Comparison of ENCODE assay signal across 15 cellular contexts in genomic region chr6:43803783-43804549, GRCh38. TPM values are rescaled to one million over a fixed set of nuclear protein-coding genes. Genes with fewer than 3 reads are reported as not detected.
DNase-seq lines count a peak whose midpoint lies in the region; ATAC-seq, FAIRE-seq and TF ChIP-seq lines count a peak whose summit lies in the region.
"Had no signal": no experiment of that assay in that cellular context is flagged by ENCODE, and none has a peak within 500 bp of the region (broad histone marks: within the 10 kb centered on the region; RNA-seq: fewer than 3 reads in every experiment).

No MANE protein-coding gene starts in this region.

- no peaks in the 10 kb centered on the region for H3K36me3 ChIP-seq in BLaER1 treated with 17β-estradiol and CSF1 and Interleukin-3, amounts not matched to agents 10 nM and 100 nM
- H3K36me3 ChIP-seq in HEK293 (ENCODE audit: control insufficient read depth in 2 of 2, insufficient read depth in 1 of 2, low read length in 2 of 2) (no peaks in the 10 kb centered on the region), K562 (ENCODE audit: control insufficient read depth, insufficient read depth, low read length) (no peaks in the 10 kb centered on the region), right lobe of liver (no peaks in the 10 kb centered on the region), suprapubic skin (no peaks in the 10 kb centered on the region)
- H3K36me3 ChIP-seq: brain microvascular endothelial cell had no signal

- no peaks in the 10 kb centered on the region for H4K20me1 ChIP-seq in BLaER1 treated with 17β-estradiol and CSF1 and Interleukin-3, amounts not matched to agents 10 nM and 100 nM
- peaks cover 9% of the 10 kb centered on the region for H4K20me1 ChIP-seq in K562 (replicated peaks; ENCODE audit: control insufficient read depth, insufficient read depth, low read length)

- no peak overlapping the region for H3K9ac ChIP-seq in BLaER1 treated with 17β-estradiol and CSF1 and Interleukin-3, amounts not matched to agents 10 nM and 100 nM
- peak overlapping the region; percentile 9 to 22; a peak in 2 of 4 replicates for H3K9ac ChIP-seq in K562 (ENCODE audit: insufficient read depth in 1 of 2, low read depth in 2 of 2, low read length in 2 of 2)

- peaks cover 9% of the 10 kb centered on the region for H3K9me1 ChIP-seq in K562 (ENCODE audit: control insufficient read depth, insufficient read depth, low read length)

- no peak for TF ChIP-seq RAD21 in K562 (CRISPR knock-in tag; conservative IDR thresholded peaks at IDR 0.05 in 1 of 2, IDR thresholded peaks at IDR 0.05 in 1 of 2)

- CTCF ChIA-PET in HEK293 (lab: Yijun Ruan, JAX) (interaction anchor here (0.5 to 1.0 kb wide), 4 partner anchors 18 to 35 kb away, joined by 3 to 4 read pairs (median 3); partner anchors contain the start of gene VEGFA), K562 (lab: Yijun Ruan, JAX; ENCODE audit: low intra/inter-chr PET ratio) (interaction anchor here (0.7 kb wide), 1 partner anchor 32 kb away, joined by 3 read pairs; no protein-coding TSS in a partner anchor)

- peak in 1 of 4 experiments; percentile 52 for DNase-seq in K562 (ENCODE audit: extremely low read depth in 1 of 4, low spot score in 3 of 4)
- DNase-seq in right lobe of liver, result peak in 1 of 3 donors; percentile 79
- DNase-seq in suprapubic skin (ENCODE audit: low spot score in 2 of 2), result no peak
- no peak for DNase-seq in COR-L47 (lab: John Stamatoyannopoulos, UW)
- no peak for DNase-seq in NAMALWA (ENCODE audit: low spot score)
- DNase-seq in T-helper 2 cell treated with Interferon-gamma antibody and Interleukin-4, amounts not matched to agents 5 μg/mL and 100 μg/mL, for 36 hours (ENCODE audit: low spot score), result no peak
- DNase-seq: activated CD4-positive, alpha-beta T cell treated with anti-CD3 and anti-CD28 coated beads, Interleukin-2, amount 10 ng/mL, durations not matched to agents 24 days and 14 days; brain microvascular endothelial cell; H7; NCI-H146; stimulated activated CD4-positive, alpha-beta T cell treated with anti-CD3 and anti-CD28 coated beads, Interleukin-4, amount 100 ng/mL, for 1 hour had no signal

- ATAC-seq in K562 (peak; percentile 8; the same call in 1 of the 3 replicates), right lobe of liver (peak in 3 of 4 donors; percentile 3 to 44 (median 31))

- TF ChIP-seq POLR2A in K562 (conservative IDR thresholded peaks at IDR 0.05) (no peak), right lobe of liver (IDR thresholded peaks at IDR 0.05) (no peak), suprapubic skin (IDR thresholded peaks at IDR 0.05) (no peak)

- H3K9me3 ChIP-seq in BLaER1 treated with 17β-estradiol and CSF1 and Interleukin-3, amounts not matched to agents 10 nM and 100 nM (replicated peaks in 1 of 11), result no peaks in the 10 kb centered on the region
- no peaks in the 10 kb centered on the region for H3K9me3 ChIP-seq in HEK293 (ENCODE audit: control insufficient read depth, insufficient read depth, low read depth, low read length)
- H3K9me3 ChIP-seq in K562 (replicated peaks; ENCODE audit: control insufficient read depth, insufficient read depth, low read depth, low read length), result no peaks in the 10 kb centered on the region
- H3K9me3 ChIP-seq in right lobe of liver, result no peaks in the 10 kb centered on the region
- H3K9me3 ChIP-seq in suprapubic skin, result no peaks in the 10 kb centered on the region

- H3K27me3 Mint-ChIP-seq in T-helper 2 cell treated with Interferon-gamma antibody and Interleukin-4, amounts not matched to agents 5 μg/mL and 100 μg/mL, for 36 hours (ENCODE audit: low read depth), result peaks cover 5% of the 10 kb centered on the region
- H3K27me3 Mint-ChIP-seq: activated CD4-positive, alpha-beta T cell treated with anti-CD3 and anti-CD28 coated beads, Interleukin-2, amount 10 ng/mL, durations not matched to agents 24 days and 14 days had no signal

- 0 out of 2 replicates have a peak, but pooled peaks have one; percentile 6 for TF ChIP-seq EP300 in K562 (IDR thresholded peaks at IDR 0.05; ENCODE audit: low read length)
- no peak for TF ChIP-seq EP300 in suprapubic skin (IDR thresholded peaks at IDR 0.05)

- intact Hi-C loops in K562 (cut with micrococcal nuclease) (no loop called here), right lobe of liver (cut with DNase I) (no loop called here)

- H3K4me2 ChIP-seq in BLaER1 treated with 17β-estradiol and CSF1 and Interleukin-3, amounts not matched to agents 10 nM and 100 nM, result peak overlapping the region in 6 of 11 experiments; percentile 3 to 95 (median 88); a peak in 11 of 22 replicates
- 0 out of 2 replicates have a peak overlapping the region, but pooled peaks have one; percentile 22 for H3K4me2 ChIP-seq in K562 (ENCODE audit: insufficient read depth, low read length)

- H3K36me3 Mint-ChIP-seq in T-helper 2 cell treated with Interferon-gamma antibody and Interleukin-4, amounts not matched to agents 5 μg/mL and 100 μg/mL, for 36 hours (ENCODE audit: low read depth), result no peaks in the 10 kb centered on the region

- POLR2A ChIA-PET in HEK293 (lab: Yijun Ruan, JAX), result interaction anchor here (0.5 to 0.6 kb wide), 2 partner anchors 162 to 170 kb away, joined by 4 to 7 read pairs; no protein-coding TSS in a partner anchor
- POLR2A ChIA-PET in K562 (lab: Yijun Ruan, JAX), result interaction anchor here (1.5 to 2.7 kb wide), 4 partner anchors 10 to 17 kb away, joined by 4 to 10 read pairs (median 8); no protein-coding TSS in a partner anchor

- H3K27ac ChIP-seq in BLaER1 treated with 17β-estradiol and CSF1 and Interleukin-3, amounts not matched to agents 10 nM and 100 nM, result peak overlapping the region in 3 of 11 experiments; percentile 13 to 23 (median 15); a peak in 2 of 22 replicates
- H3K27ac ChIP-seq in HEK293 (ENCODE audit: extremely low read depth, low read depth, low read length) (no peak overlapping the region), K562 (ENCODE audit: extremely low read depth, low read depth, low read length) (peak overlapping the region; percentile 31; the same call in 2 of the 3 replicates), right lobe of liver (peak overlapping the region; percentile 84 to 92 (median 89)), suprapubic skin (no peak overlapping the region)
- H3K27ac ChIP-seq: brain microvascular endothelial cell, RWPE1 had no signal

- WGBS in K562 (ENCODE audit: insufficient coverage, low coverage, missing lambda C conversion rate), result 47% methylated on average over 2 of the region's 2 CpGs
- 25% methylated on average over 2 of the region's 2 CpGs for WGBS in right lobe of liver (ENCODE audit: insufficient coverage, low coverage, low lambda C conversion rate, missing lambda C conversion rate)
- 73% methylated on average over 2 of the region's 2 CpGs for WGBS in suprapubic skin

- H3K4me1 Mint-ChIP-seq in T-helper 2 cell treated with Interferon-gamma antibody and Interleukin-4, amounts not matched to agents 5 μg/mL and 100 μg/mL, for 36 hours (ENCODE audit: low read depth), result peaks cover 17% of the 10 kb centered on the region

- in situ Hi-C loops in K562 (cut with MboI), result no loop called here

- H3K27me3 ChIP-seq in BLaER1 treated with 17β-estradiol and CSF1 and Interleukin-3, amounts not matched to agents 10 nM and 100 nM, result no peaks in the 10 kb centered on the region
- H3K27me3 ChIP-seq in K562 (ENCODE audit: control insufficient read depth in 2 of 2, insufficient read depth in 2 of 2, low read length in 2 of 2) (no peaks in the 10 kb centered on the region), right lobe of liver (no peaks in the 10 kb centered on the region), suprapubic skin (no peaks in the 10 kb centered on the region)
- H3K27me3 ChIP-seq: brain microvascular endothelial cell had no signal

- peaks cover 37 to 88% (median 65%) of the 10 kb centered on the region in 10 experiments for H3K4me1 ChIP-seq in BLaER1 treated with 17β-estradiol and CSF1 and Interleukin-3, amounts not matched to agents 10 nM and 100 nM
- H3K4me1 ChIP-seq in HEK293 (ENCODE audit: control insufficient read depth, insufficient read depth, low read length) (peaks cover 4% of the 10 kb centered on the region; the same call in 1 of the 2 replicates), K562 (replicated peaks in 1 of 2; ENCODE audit: control insufficient read depth in 2 of 2, insufficient read depth in 2 of 2, low read length in 2 of 2) (peaks cover 35 to 50% of the 10 kb centered on the region in 2 experiments), right lobe of liver (peaks cover 0 to 81% (median 37%) of the 10 kb centered on the region in 4 donors), suprapubic skin (peaks cover 32% of the 10 kb centered on the region)

- no peaks in the 10 kb centered on the region for H3K9me3 Mint-ChIP-seq in T-helper 2 cell treated with Interferon-gamma antibody and Interleukin-4, amounts not matched to agents 5 μg/mL and 100 μg/mL, for 36 hours
- H3K9me3 Mint-ChIP-seq: activated CD4-positive, alpha-beta T cell treated with anti-CD3 and anti-CD28 coated beads, Interleukin-2, amount 10 ng/mL, durations not matched to agents 24 days and 14 days; nephron had no signal

- no peaks in the 10 kb centered on the region for H3K79me2 ChIP-seq in K562 (ENCODE audit: control insufficient read depth, insufficient read depth, low read length)

- no peak overlapping the region for H3K27ac Mint-ChIP-seq in T-helper 2 cell treated with Interferon-gamma antibody and Interleukin-4, amounts not matched to agents 5 μg/mL and 100 μg/mL, for 36 hours
- H3K27ac Mint-ChIP-seq: activated CD4-positive, alpha-beta T cell treated with anti-CD3 and anti-CD28 coated beads, Interleukin-2, amount 10 ng/mL, durations not matched to agents 24 days and 14 days had no signal

- H2AFZ ChIP-seq in K562 (ENCODE audit: low read depth, low read length), result peak overlapping the region; percentile 3; the same call in 1 of the 2 replicates

- FAIRE-seq in K562 (lab: Jason Lieb, UNC), result peak; percentile 23

- no peak overlapping the region for H3K4me3 Mint-ChIP-seq in T-helper 2 cell treated with Interferon-gamma antibody and Interleukin-4, amounts not matched to agents 5 μg/mL and 100 μg/mL, for 36 hours
- H3K4me3 Mint-ChIP-seq: activated CD4-positive, alpha-beta T cell treated with anti-CD3 and anti-CD28 coated beads, Interleukin-2, amount 10 ng/mL, durations not matched to agents 24 days and 14 days; nephron had no signal

- no TSS peak for BruUV-seq in K562 (replicated peaks; lab: Mats Ljungman, UMichigan)

- TF ChIP-seq CTCF in HEK293 (tag by site-specific recombination; IDR thresholded peaks at IDR 0.05) (no peak), K562 (IDR thresholded peaks at IDR 0.05 in 2 of 3, conservative IDR thresholded peaks at IDR 0.05 in 1 of 3; ENCODE audit: insufficient read depth in 2 of 3, low read depth in 1 of 3, low read length in 3 of 3) (no peak), right lobe of liver (IDR thresholded peaks at IDR 0.05) (no peak), suprapubic skin (IDR thresholded peaks at IDR 0.05) (no peak)

- H3K4me3 ChIP-seq in BLaER1 treated with 17β-estradiol and CSF1 and Interleukin-3, amounts not matched to agents 10 nM and 100 nM, result no peak overlapping the region
- H3K4me3 ChIP-seq in HEK293 (ENCODE audit: low read depth, low read length) (no peak overlapping the region), K562 (no peak overlapping the region), right lobe of liver (no peak overlapping the region), suprapubic skin (no peak overlapping the region)

RNA-seq across cellular contexts. Expression of gene VEGFA, which starts 34.0 kb away (rescaled TPM):
- 511 and 945 TPM in 2 replicates for total RNA-seq in K562 (2011; cell fraction: chromatin; rRNA removed; ENCODE audit: low replicate concordance)
- total RNA-seq in K562 (2011; cell fraction: nucleolus; rRNA removed), result 536 and 553 TPM in 2 replicates
- 559 and 592 TPM in 2 replicates for total RNA-seq in K562 (2011; cell fraction: nucleoplasm; rRNA removed)
- total RNA-seq in K562 (2014; rRNA removed), result 124 and 144 TPM in 2 replicates
- 66.5 and 70.7 TPM in 2 replicates for total RNA-seq in K562 (2014; rRNA removed; fragmentation: Illumina TruSeq; extraction: Trizol)
- 25.8 and 27.0 TPM in 2 replicates for total RNA-seq in K562 (2015; rRNA removed; fragmentation: Illumina TruSeq; extraction: Trizol)
- total RNA-seq in K562 (2021), result 131 and 159 TPM in 2 replicates
- 271 and 467 TPM in 2 replicates for polyA plus RNA-seq in K562 (2011; rRNA removed)
- polyA plus RNA-seq in K562 (2011; cell fraction: cytosol; rRNA removed), result 222 and 346 TPM in 2 replicates
- polyA plus RNA-seq in K562 (2011; cell fraction: nucleus; rRNA removed), result 1,880 and 1,961 TPM in 2 replicates
- polyA plus RNA-seq in K562 (2012), result 112 and 555 TPM in 2 replicates
- 134 and 172 TPM in 2 replicates for polyA plus RNA-seq in K562 (2014; fragmentation: Illumina TruSeq; extraction: Trizol)
- polyA plus RNA-seq in K562 (2014; fragmentation: Nextera tagmentation; extraction: Ambion mirVana), result 10 to 100 TPM; 14.0 to 16.0 TPM
- polyA plus RNA-seq in K562 (2014; rRNA removed), result 179 and 182 TPM in 2 replicates
- 359 and 374 TPM in 2 replicates for polyA minus RNA-seq in K562 (2011; rRNA and poly(A)+ RNA removed)
- polyA minus RNA-seq in K562 (2011; cell fraction: cytosol; rRNA and poly(A)+ RNA removed), result 79.8 and 123 TPM in 2 replicates
- 310 and 397 TPM in 2 replicates for polyA minus RNA-seq in K562 (2011; cell fraction: nucleus; rRNA and poly(A)+ RNA removed)
- total RNA-seq in right lobe of liver, result 100 to 1,000 TPM in 5 of 6 experiments, 10 to 100 TPM in 1; 91.3 to 571 (median 132) TPM
- 100 to 1,000 TPM in 1 of 4 donors, 10 to 100 TPM in 3; 25.4 to 147 (median 43.6) TPM for total RNA-seq in suprapubic skin

Comparison
In these comparisons a context has a peak if more than half of its experiments do, and no peak if none do; other contexts are left out.
1. H3K27ac ChIP-seq: peak in K562 (single experiment) and right lobe of liver (3 of 3); none in HEK293 (single experiment) and suprapubic skin (single experiment).
2. H3K9ac ChIP-seq: peak in K562 (2 of 2); none in BLaER1 treated with 17β-estradiol and CSF1 and Interleukin-3, amounts not matched to agents 10 nM and 100 nM (0 of 11).